In genomic region chr9:20270176-20270575, GRCh38 we compare ENCODE assay signal across 35 cellular contexts.
"Had no signal": no experiment of that assay in that cellular context is flagged by ENCODE, and none has a peak within 500 bp of the region (broad histone marks: within the 10 kb centered on the region; RNA-seq: fewer than 3 reads in every experiment).

No MANE protein-coding gene starts in this region.

- H3K4me3 Mint-ChIP-seq: activated naive CD4-positive, alpha-beta T cell treated with anti-CD3 and anti-CD28 coated beads for 36 hours; activated naive CD8-positive, alpha-beta T cell treated with anti-CD3 and anti-CD28 coated beads for 36 hours; activated T-helper 1 cell treated with anti-CD3 and anti-CD28 coated beads, Interleukin-12 subunit alpha, Interleukin-12 subunit beta, Interleukin-2, Interleukin-4 antibody, amounts not matched to agents 30 ng/mL and 10 ng/mL and 1 ng/mL, durations not matched to agents 14 hours and 24 hours and 36 hours; brain; naive thymus-derived CD4-positive, alpha-beta T cell; neural crest cell; stimulated activated memory B cell treated with anti-CD40 and anti-IgM and Interleukin-4, amounts not matched to agents 10 μg/mL and 1 μg/mL and 100 μg/mL, for 72 hours; stimulated activated naive CD8-positive, alpha-beta T cell treated with anti-CD3 and anti-CD28 coated beads, Interleukin-15, amount 100 ng/mL, for 72 hours had no signal

- H3K9me3 ChIP-seq: adrenal gland, pancreas, psoas muscle, upper lobe of left lung, vagina had no signal

- H3K27ac Mint-ChIP-seq: activated naive CD4-positive, alpha-beta T cell treated with anti-CD3 and anti-CD28 coated beads for 36 hours; activated naive CD8-positive, alpha-beta T cell treated with anti-CD3 and anti-CD28 coated beads for 36 hours; activated T-helper 1 cell treated with anti-CD3 and anti-CD28 coated beads, Interleukin-12 subunit alpha, Interleukin-12 subunit beta, Interleukin-2, Interleukin-4 antibody, amounts not matched to agents 30 ng/mL and 10 ng/mL and 1 ng/mL, durations not matched to agents 14 hours and 24 hours and 36 hours; stimulated activated memory B cell treated with anti-CD40 and anti-IgM and Interleukin-4, amounts not matched to agents 10 μg/mL and 1 μg/mL and 100 μg/mL, for 72 hours; stimulated activated naive CD8-positive, alpha-beta T cell treated with anti-CD3 and anti-CD28 coated beads, Interleukin-15, amount 100 ng/mL, for 72 hours had no signal

- H3K36me3 ChIP-seq: adrenal gland, pancreas, upper lobe of left lung, vagina had no signal

- H3K27me3 Mint-ChIP-seq: activated naive CD8-positive, alpha-beta T cell treated with anti-CD3 and anti-CD28 coated beads for 36 hours; naive thymus-derived CD4-positive, alpha-beta T cell had no signal

- H3K27ac ChIP-seq: adrenal gland, pancreas, psoas muscle, upper lobe of left lung, vagina had no signal

- FAIRE-seq: endometrium, kidney, pancreas had no signal

- ATAC-seq: left colon; naive thymus-derived CD4-positive, alpha-beta T cell; pancreas; psoas muscle; stimulated activated memory B cell treated with anti-CD40 and anti-IgM and Interleukin-4, amounts not matched to agents 10 μg/mL and 1 μg/mL and 100 μg/mL, for 72 hours; stimulated activated naive CD8-positive, alpha-beta T cell treated with anti-CD3 and anti-CD28 coated beads, Interleukin-15, amount 100 ng/mL, for 72 hours had no signal

- H3K4me1 Mint-ChIP-seq: stimulated activated memory B cell treated with anti-CD40 and anti-IgM and Interleukin-4, amounts not matched to agents 10 μg/mL and 1 μg/mL and 100 μg/mL, for 72 hours had no signal

- H3K9me3 Mint-ChIP-seq: activated naive CD4-positive, alpha-beta T cell treated with anti-CD3 and anti-CD28 coated beads for 36 hours had no signal

- DNase-seq: activated CD4-positive, alpha-beta T cell treated with anti-CD3 and anti-CD28 coated beads for 4 hours; activated CD4-positive, alpha-beta T cell treated with anti-CD3 and anti-CD28 coated beads, Interleukin-2, amount 50 U/mL, for 48 hours; activated CD4-positive, CD25-positive, alpha-beta regulatory T cell; activated CD8-positive, alpha-beta memory T cell treated with anti-CD3 and anti-CD28 coated beads, Interleukin-2, amount 50 U/mL, for 4 hours; activated effector memory CD4-positive, alpha-beta T cell treated with anti-CD3 and anti-CD28 coated beads, Interleukin-2, amount 50 U/mL, for 16 hours; activated naive CD4-positive, alpha-beta T cell treated with anti-CD3 and anti-CD28 coated beads for 36 hours; activated naive CD8-positive, alpha-beta T cell treated with anti-CD3 and anti-CD28 coated beads for 36 hours; activated T-cell treated with anti-CD3 and anti-CD28 coated beads, Interleukin-2, amount 50 U/mL, for 1 hour; adrenal gland; aorta; caudate nucleus; cortex of kidney; erythroblast; head of caudate nucleus; hippocampal formation; kidney; left colon; midbrain; naive thymus-derived CD4-positive, alpha-beta T cell; nucleus accumbens; pancreas; psoas muscle; stimulated activated CD4-positive, alpha-beta T cell treated with anti-CD3 and anti-CD28 coated beads, Interleukin-1b, Interleukin-23, amount 100 ng/mL, for 48 hours; stimulated activated CD4-positive, alpha-beta T cell treated with anti-CD3 and anti-CD28 coated beads, Interleukin-4, amount 100 ng/mL, for 4 hours; stimulated activated CD8-positive, alpha-beta memory T cell treated with anti-CD3 and anti-CD28 coated beads, Interleukin-4, amount 100 ng/mL, for 48 hours; stimulated activated naive CD8-positive, alpha-beta T cell treated with anti-CD3 and anti-CD28 coated beads, Interleukin-15, amount 100 ng/mL, for 72 hours; substantia nigra; upper lobe of left lung had no signal

- H3K4me3 ChIP-seq: adrenal gland, pancreas, psoas muscle, smooth muscle cell, upper lobe of left lung, vagina had no signal

- H3K4me1 ChIP-seq: adrenal gland, pancreas, psoas muscle, upper lobe of left lung, vagina had no signal

- H3K36me3 Mint-ChIP-seq: brain; stimulated activated memory B cell treated with anti-CD40 and anti-IgM and Interleukin-4, amounts not matched to agents 10 μg/mL and 1 μg/mL and 100 μg/mL, for 72 hours had no signal

- H3K27me3 ChIP-seq: adrenal gland, pancreas, upper lobe of left lung, vagina had no signal
